1 cellular context compared by ENCODE assay signal in genomic region chr18:63366991-63367240, GRCh38.
TF ChIP-seq lines count a peak whose summit lies in the region.

Gene KDSR (minus strand): TSS chr18:63367206. CDS start chr18:63367118, 88 bp downstream.

TF ChIP-seq in HepG2, 621 proteins besides CTCF, POLR2A, EP300 and RAD21 (continued from another document and continues in another):
- TF ChIP-seq U2AF2 (IDR thresholded peaks at IDR 0.05; ENCODE audit: low read depth, low read length) (no peak), CHCHD3 (CRISPR knock-in tag; IDR thresholded peaks at IDR 0.05) (peak; percentile 47; the same call in 1 of the 2 replicates), HNRNPL (IDR thresholded peaks at IDR 0.05; ENCODE audit: low read depth, low read length) (no peak), RBM39 (IDR thresholded peaks at IDR 0.05; ENCODE audit: low read depth, low read length, poor library complexity, severe bottlenecking) (peak; percentile 48), CC2D1A (CRISPR knock-in tag; IDR thresholded peaks at IDR 0.05) (no peak), CSRNP1 (CRISPR knock-in tag; IDR thresholded peaks at IDR 0.05) (no peak), ZNF792 (CRISPR knock-in tag; IDR thresholded peaks at IDR 0.05) (no peak), PHF8 (CRISPR knock-in tag; IDR thresholded peaks at IDR 0.05) (peak; percentile 9; the same call in 1 of the 2 replicates), ZNF274 (CRISPR knock-in tag; IDR thresholded peaks at IDR 0.05) (no peak), ZHX2 (IDR thresholded peaks at IDR 0.05; ENCODE audit: low read depth) (no peak), ZHX2 (CRISPR knock-in tag; IDR thresholded peaks at IDR 0.05; ENCODE audit: borderline replicate concordance) (no peak; the same call in 1 of the 2 replicates), NFIB (CRISPR knock-in tag; IDR thresholded peaks at IDR 0.05; ENCODE audit: borderline replicate concordance) (no peak), ZNF784 (CRISPR knock-in tag; IDR thresholded peaks at IDR 0.05; ENCODE audit: borderline replicate concordance) (no peak), SSRP1 (CRISPR knock-in tag; IDR thresholded peaks at IDR 0.05) (no peak), ZNF263 (CRISPR knock-in tag; IDR thresholded peaks at IDR 0.05) (no peak), ZSCAN21 (CRISPR knock-in tag; IDR thresholded peaks at IDR 0.05; ENCODE audit: borderline replicate concordance) (peak; percentile 9; the same call in 1 of the 2 replicates), ZNF678 (CRISPR knock-in tag; IDR thresholded peaks at IDR 0.05) (no peak), SMAD9 (CRISPR knock-in tag; IDR thresholded peaks at IDR 0.05) (no peak), FIP1L1 (IDR thresholded peaks at IDR 0.05; ENCODE audit: borderline replicate concordance, insufficient read depth, low read depth, low read length) (no peak), ZNF12 (CRISPR knock-in tag; IDR thresholded peaks at IDR 0.05) (no peak), FOXM1 (CRISPR knock-in tag; IDR thresholded peaks at IDR 0.05) (no peak), ZNF567 (CRISPR knock-in tag; IDR thresholded peaks at IDR 0.05; ENCODE audit: borderline replicate concordance) (no peak), ARNTL (CRISPR knock-in tag; IDR thresholded peaks at IDR 0.05) (no peak), ZFP36L2 (CRISPR knock-in tag; IDR thresholded peaks at IDR 0.05) (no peak), ATF7-NPFF (CRISPR knock-in tag; IDR thresholded peaks at IDR 0.05; ENCODE audit: low read depth) (0 out of 2 replicates have a peak, but pooled peaks have one; percentile 23), SOX6 (IDR thresholded peaks at IDR 0.05) (no peak), SOX6 (CRISPR knock-in tag; IDR thresholded peaks at IDR 0.05) (no peak), SIN3A (IDR thresholded peaks at IDR 0.05; ENCODE audit: borderline replicate concordance, low read depth, low read length) (no peak), ZNF782 (CRISPR knock-in tag; IDR thresholded peaks at IDR 0.05; ENCODE audit: borderline replicate concordance) (no peak), MLLT10 (CRISPR knock-in tag; IDR thresholded peaks at IDR 0.05) (no peak), NR2F2 (IDR thresholded peaks at IDR 0.05; ENCODE audit: borderline replicate concordance, low read depth) (no peak), RCOR2 (CRISPR knock-in tag; IDR thresholded peaks at IDR 0.05) (no peak), ZNF562 (CRISPR knock-in tag; IDR thresholded peaks at IDR 0.05; ENCODE audit: borderline replicate concordance) (no peak), SOX13 (IDR thresholded peaks at IDR 0.05) (no peak), SOX13 (CRISPR knock-in tag; conservative IDR thresholded peaks at IDR 0.05 in 1 of 2, IDR thresholded peaks at IDR 0.05 in 1 of 2) (no peak), SAFB2 (CRISPR knock-in tag; IDR thresholded peaks at IDR 0.05; ENCODE audit: borderline replicate concordance, low read depth) (0 out of 2 replicates have a peak, but pooled peaks have one; percentile 2), REPIN1 (CRISPR knock-in tag; IDR thresholded peaks at IDR 0.05; ENCODE audit: borderline replicate concordance, low read depth) (no peak)
- TF ChIP-seq, protein P1, sequence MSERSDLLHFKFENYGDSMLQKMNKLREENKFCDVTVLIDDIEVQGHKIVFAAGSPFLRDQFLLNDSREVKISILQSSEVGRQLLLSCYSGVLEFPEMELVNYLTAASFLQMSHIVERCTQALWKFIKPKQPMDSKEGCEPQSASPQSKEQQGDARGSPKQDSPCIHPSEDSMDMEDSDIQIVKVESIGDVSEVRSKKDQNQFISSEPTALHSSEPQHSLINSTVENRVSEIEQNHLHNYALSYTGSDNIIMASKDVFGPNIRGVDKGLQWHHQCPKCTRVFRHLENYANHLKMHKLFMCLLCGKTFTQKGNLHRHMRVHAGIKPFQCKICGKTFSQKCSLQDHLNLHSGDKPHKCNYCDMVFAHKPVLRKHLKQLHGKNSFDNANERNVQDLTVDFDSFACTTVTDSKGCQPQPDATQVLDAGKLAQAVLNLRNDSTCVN (CRISPR knock-in tag; IDR thresholded peaks at IDR 0.05; ENCODE audit: borderline replicate concordance) = no peak
- TF ChIP-seq, protein P2, sequence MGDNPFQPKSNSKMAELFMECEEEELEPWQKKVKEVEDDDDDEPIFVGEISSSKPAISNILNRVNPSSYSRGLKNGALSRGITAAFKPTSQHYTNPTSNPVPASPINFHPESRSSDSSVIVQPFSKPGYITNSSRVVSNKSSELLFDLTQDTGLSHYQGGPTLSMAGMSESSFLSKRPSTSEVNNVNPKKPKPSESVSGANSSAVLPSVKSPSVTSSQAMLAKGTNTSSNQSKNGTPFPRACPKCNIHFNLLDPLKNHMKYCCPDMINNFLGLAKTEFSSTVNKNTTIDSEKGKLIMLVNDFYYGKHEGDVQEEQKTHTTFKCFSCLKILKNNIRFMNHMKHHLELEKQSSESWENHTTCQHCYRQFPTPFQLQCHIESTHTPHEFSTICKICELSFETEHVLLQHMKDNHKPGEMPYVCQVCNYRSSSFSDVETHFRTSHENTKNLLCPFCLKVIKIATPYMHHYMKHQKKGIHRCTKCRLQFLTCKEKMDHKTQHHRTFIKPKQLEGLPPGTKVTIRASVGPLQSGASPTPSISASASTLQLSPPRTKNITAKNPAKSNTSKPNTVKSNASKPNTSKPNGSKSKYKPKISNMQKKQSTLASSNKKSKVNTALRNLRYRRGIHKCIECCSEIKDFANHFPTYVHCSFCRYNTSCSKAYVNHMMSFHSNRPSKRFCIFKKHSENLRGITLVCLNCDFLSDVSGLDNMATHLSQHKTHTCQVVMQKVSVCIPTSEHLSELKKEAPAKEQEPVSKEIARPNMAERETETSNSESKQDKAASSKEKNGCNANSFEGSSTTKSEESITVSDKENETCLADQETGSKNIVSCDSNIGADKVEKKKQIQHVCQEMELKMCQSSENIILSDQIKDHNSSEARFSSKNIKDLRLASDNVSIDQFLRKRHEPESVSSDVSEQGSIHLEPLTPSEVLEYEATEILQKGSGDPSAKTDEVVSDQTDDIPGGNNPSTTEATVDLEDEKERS (CRISPR knock-in tag; IDR thresholded peaks at IDR 0.05) = no peak
- TF ChIP-seq, protein P3, sequence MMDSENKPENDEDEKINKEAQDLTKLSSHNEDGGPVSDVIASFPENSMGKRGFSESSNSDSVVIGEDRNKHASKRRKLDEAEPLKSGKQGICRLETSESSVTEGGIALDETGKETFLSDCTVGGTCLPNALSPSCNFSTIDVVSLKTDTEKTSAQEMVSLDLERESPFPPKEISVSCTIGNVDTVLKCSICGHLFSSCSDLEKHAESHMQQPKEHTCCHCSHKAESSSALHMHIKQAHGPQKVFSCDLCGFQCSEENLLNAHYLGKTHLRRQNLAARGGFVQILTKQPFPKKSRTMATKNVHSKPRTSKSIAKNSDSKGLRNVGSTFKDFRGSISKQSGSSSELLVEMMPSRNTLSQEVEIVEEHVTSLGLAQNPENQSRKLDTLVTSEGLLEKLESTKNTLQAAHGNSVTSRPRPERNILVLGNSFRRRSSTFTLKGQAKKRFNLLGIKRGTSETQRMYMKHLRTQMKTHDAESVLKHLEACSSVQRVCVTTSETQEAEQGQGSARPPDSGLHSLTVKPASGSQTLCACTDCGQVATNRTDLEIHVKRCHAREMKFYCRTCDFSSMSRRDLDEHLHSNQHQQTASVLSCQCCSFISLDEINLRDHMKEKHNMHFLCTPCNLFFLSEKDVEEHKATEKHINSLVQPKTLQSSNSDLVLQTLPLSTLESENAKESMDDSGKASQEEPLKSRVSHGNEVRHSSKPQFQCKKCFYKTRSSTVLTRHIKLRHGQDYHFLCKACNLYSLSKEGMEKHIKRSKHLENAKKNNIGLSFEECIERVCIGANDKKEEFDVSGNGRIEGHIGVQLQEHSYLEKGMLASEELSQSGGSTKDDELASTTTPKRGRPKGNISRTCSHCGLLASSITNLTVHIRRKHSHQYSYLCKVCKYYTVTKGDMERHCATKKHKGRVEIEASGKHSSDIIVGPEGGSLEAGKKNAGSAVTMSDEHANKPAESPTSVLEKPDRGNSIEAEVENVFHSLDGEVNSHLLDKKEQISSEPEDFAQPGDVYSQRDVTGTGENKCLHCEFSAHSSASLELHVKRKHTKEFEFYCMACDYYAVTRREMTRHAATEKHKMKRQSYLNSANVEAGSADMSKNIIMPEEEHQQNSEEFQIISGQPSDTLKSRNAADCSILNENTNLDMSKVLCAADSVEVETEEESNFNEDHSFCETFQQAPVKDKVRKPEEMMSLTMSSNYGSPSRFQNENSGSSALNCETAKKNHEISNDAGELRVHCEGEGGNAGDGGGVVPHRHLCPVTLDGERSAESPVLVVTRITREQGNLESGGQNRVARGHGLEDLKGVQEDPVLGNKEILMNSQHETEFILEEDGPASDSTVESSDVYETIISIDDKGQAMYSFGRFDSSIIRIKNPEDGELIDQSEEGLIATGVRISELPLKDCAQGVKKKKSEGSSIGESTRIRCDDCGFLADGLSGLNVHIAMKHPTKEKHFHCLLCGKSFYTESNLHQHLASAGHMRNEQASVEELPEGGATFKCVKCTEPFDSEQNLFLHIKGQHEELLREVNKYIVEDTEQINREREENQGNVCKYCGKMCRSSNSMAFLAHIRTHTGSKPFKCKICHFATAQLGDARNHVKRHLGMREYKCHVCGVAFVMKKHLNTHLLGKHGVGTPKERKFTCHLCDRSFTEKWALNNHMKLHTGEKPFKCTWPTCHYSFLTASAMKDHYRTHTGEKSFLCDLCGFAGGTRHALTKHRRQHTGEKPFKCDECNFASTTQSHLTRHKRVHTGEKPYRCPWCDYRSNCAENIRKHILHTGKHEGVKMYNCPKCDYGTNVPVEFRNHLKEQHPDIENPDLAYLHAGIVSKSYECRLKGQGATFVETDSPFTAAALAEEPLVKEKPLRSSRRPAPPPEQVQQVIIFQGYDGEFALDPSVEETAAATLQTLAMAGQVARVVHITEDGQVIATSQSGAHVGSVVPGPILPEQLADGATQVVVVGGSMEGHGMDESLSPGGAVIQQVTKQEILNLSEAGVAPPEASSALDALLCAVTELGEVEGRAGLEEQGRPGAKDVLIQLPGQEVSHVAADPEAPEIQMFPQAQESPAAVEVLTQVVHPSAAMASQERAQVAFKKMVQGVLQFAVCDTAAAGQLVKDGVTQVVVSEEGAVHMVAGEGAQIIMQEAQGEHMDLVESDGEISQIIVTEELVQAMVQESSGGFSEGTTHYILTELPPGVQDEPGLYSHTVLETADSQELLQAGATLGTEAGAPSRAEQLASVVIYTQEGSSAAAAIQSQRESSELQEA (CRISPR knock-in tag; IDR thresholded peaks at IDR 0.05; ENCODE audit: not compliant biosample characterization) = no peak
